20 cellular contexts compared by ENCODE assay signal in genomic region chr2:158411748-158412147, GRCh38. TPM values are rescaled to one million over a fixed set of nuclear protein-coding genes. Genes with fewer than 3 reads are reported as not detected.
DNase-seq lines count a peak whose midpoint lies in the region; ATAC-seq and TF ChIP-seq lines count a peak whose summit lies in the region.
"Had no signal": no experiment of that assay in that cellular context is flagged by ENCODE, and none has a peak within 500 bp of the region (broad histone marks: within the 10 kb centered on the region; RNA-seq: fewer than 3 reads in every experiment).

No MANE protein-coding gene starts in this region.

- H3K27ac ChIP-seq in HUES64 (ENCODE audit: low read depth, low read length) (peak overlapping the region; percentile 4; the same call in 1 of the 2 replicates), neuronal stem cell (replicated peaks; ENCODE audit: low read length) (no peak overlapping the region), tibial nerve (no peak overlapping the region)

- no peak overlapping the region for H2BK120ac ChIP-seq in neuronal stem cell (ENCODE audit: low read depth, low read length)

- no peak for DNase-seq in chondrocyte (ENCODE audit: low spot score)
- DNase-seq in neuronal stem cell (ENCODE audit: low spot score), result no peak
- no peak for DNase-seq in activated T-helper 2 cell treated with anti-CD3 and anti-CD28 coated beads, Interferon-gamma antibody, Interleukin-2, Interleukin-4, amounts not matched to agents 10 μg/mL and 5 μg/mL and 100 μg/mL, durations not matched to agents 14 hours and 24 hours and 36 hours (ENCODE audit: low spot score)
- no peak for DNase-seq in tibial nerve (ENCODE audit: low spot score in 2 of 2)
- no peak for DNase-seq in NOMO-1 treated with DMSO at 0.1 percent for 48 hours (lab: John Stamatoyannopoulos, UW; ENCODE audit: unreplicated experiment)
- DNase-seq: BE2C; DMS79; NCI-H1694; NCI-H2081; NCI-H2171; NCI-H345; NCI-H524; NCI-H774; NK-92 treated with Interleukin-12 subunit alpha and Interleukin-12 subunit beta, amount 100 ng/mL, for 24 hours; SIG-M5 had no signal

- no peaks in the 10 kb centered on the region for H3K36me3 ChIP-seq in HUES64 (ENCODE audit: insufficient read depth, low read length)
- H3K36me3 ChIP-seq in neuronal stem cell (replicated peaks in 1 of 2; ENCODE audit: control insufficient read depth in 2 of 2, insufficient read depth in 2 of 2, low read length in 2 of 2), result peaks cover 0 to 2% of the 10 kb centered on the region in 2 donors
- no peaks in the 10 kb centered on the region for H3K36me3 ChIP-seq in tibial nerve
- H3K36me3 ChIP-seq: BE2C had no signal

- TF ChIP-seq CTCF in chondrocyte (IDR thresholded peaks at IDR 0.05) (no peak), tibial nerve (IDR thresholded peaks at IDR 0.05) (no peak)

- no peak overlapping the region for H2BK12ac ChIP-seq in neuronal stem cell (ENCODE audit: low read length)

- no peak overlapping the region for H2BK15ac ChIP-seq in neuronal stem cell (ENCODE audit: low read length)

- H3K27me3 ChIP-seq in HUES64 (ENCODE audit: insufficient read depth, low read length) (no peaks in the 10 kb centered on the region), neuronal stem cell (ENCODE audit: control insufficient read depth in 3 of 3, insufficient read depth in 3 of 3, low read depth in 1 of 3, low read length in 3 of 3) (no peaks in the 10 kb centered on the region), tibial nerve (no peaks in the 10 kb centered on the region)
- H3K27me3 ChIP-seq: BE2C had no signal

- H3K23ac ChIP-seq in neuronal stem cell (ENCODE audit: low read depth, low read length, poor library complexity), result no peak overlapping the region

- H3K4me3 Mint-ChIP-seq in chondrocyte (ENCODE audit: unreplicated experiment), result no peak overlapping the region
- H3K4me3 Mint-ChIP-seq in activated T-helper 2 cell treated with anti-CD3 and anti-CD28 coated beads, Interferon-gamma antibody, Interleukin-2, Interleukin-4, amounts not matched to agents 10 μg/mL and 5 μg/mL and 100 μg/mL, durations not matched to agents 14 hours and 24 hours and 36 hours (ENCODE audit: low read depth), result no peak overlapping the region
- H3K4me3 Mint-ChIP-seq: IgD-negative memory B cell had no signal

- intact Hi-C loops in activated T-helper 2 cell treated with anti-CD3 and anti-CD28 coated beads, Interferon-gamma antibody, Interleukin-2, Interleukin-4, amounts not matched to agents 10 μg/mL and 5 μg/mL and 100 μg/mL, durations not matched to agents 14 hours and 24 hours and 36 hours (cut with micrococcal nuclease), result no loop called here

- H3K79me1 ChIP-seq in neuronal stem cell (ENCODE audit: low read depth, low read length), result no peaks in the 10 kb centered on the region

- H3K4me3 ChIP-seq in HUES64 (ENCODE audit: low read length), result no peak overlapping the region
- H3K4me3 ChIP-seq in neuronal stem cell (ENCODE audit: low read length in 2 of 2), result peak overlapping the region in 1 of 2 donors; percentile 31
- H3K4me3 ChIP-seq in tibial nerve, result no peak overlapping the region
- H3K4me3 ChIP-seq: GM12878 had no signal

- no peak overlapping the region for H2BK5ac ChIP-seq in neuronal stem cell (ENCODE audit: low read length)

- no peak overlapping the region for H4K8ac ChIP-seq in neuronal stem cell (ENCODE audit: low read depth, low read length)

- 0 out of 2 replicates have a peak overlapping the region, but pooled peaks have one; percentile 30 for H3K9ac ChIP-seq in HUES64 (ENCODE audit: low read depth, low read length)
- H3K9ac ChIP-seq in neuronal stem cell (ENCODE audit: low read depth, low read length, poor library complexity), result no peak overlapping the region

- ATAC-seq in HG02885 (IDR thresholded peaks at IDR 0.05; ENCODE audit: poor library complexity, unreplicated experiment), result no peak
- ATAC-seq: GM12878, Panc1 had no signal

- peak overlapping the region; percentile 69 for H3K27ac Mint-ChIP-seq in chondrocyte (ENCODE audit: unreplicated experiment)
- no peak overlapping the region for H3K27ac Mint-ChIP-seq in activated T-helper 2 cell treated with anti-CD3 and anti-CD28 coated beads, Interferon-gamma antibody, Interleukin-2, Interleukin-4, amounts not matched to agents 10 μg/mL and 5 μg/mL and 100 μg/mL, durations not matched to agents 14 hours and 24 hours and 36 hours

- no peak overlapping the region for H2AFZ ChIP-seq in neuronal stem cell (ENCODE audit: low read length)

- H3K27me3 Mint-ChIP-seq in chondrocyte (ENCODE audit: low read depth), result no peaks in the 10 kb centered on the region
- no peaks in the 10 kb centered on the region for H3K27me3 Mint-ChIP-seq in activated T-helper 2 cell treated with anti-CD3 and anti-CD28 coated beads, Interferon-gamma antibody, Interleukin-2, Interleukin-4, amounts not matched to agents 10 μg/mL and 5 μg/mL and 100 μg/mL, durations not matched to agents 14 hours and 24 hours and 36 hours (ENCODE audit: low read depth)

- H3K9me3 Mint-ChIP-seq in chondrocyte (ENCODE audit: low read depth), result peaks cover 45% of the 10 kb centered on the region
- peaks cover 11% of the 10 kb centered on the region for H3K9me3 Mint-ChIP-seq in activated T-helper 2 cell treated with anti-CD3 and anti-CD28 coated beads, Interferon-gamma antibody, Interleukin-2, Interleukin-4, amounts not matched to agents 10 μg/mL and 5 μg/mL and 100 μg/mL, durations not matched to agents 14 hours and 24 hours and 36 hours

- H3K18ac ChIP-seq in neuronal stem cell (ENCODE audit: low read length), result peak overlapping the region; percentile 65

- peaks cover 39% of the 10 kb centered on the region for H3K4me1 Mint-ChIP-seq in chondrocyte (ENCODE audit: low read depth)
- H3K4me1 Mint-ChIP-seq in activated T-helper 2 cell treated with anti-CD3 and anti-CD28 coated beads, Interferon-gamma antibody, Interleukin-2, Interleukin-4, amounts not matched to agents 10 μg/mL and 5 μg/mL and 100 μg/mL, durations not matched to agents 14 hours and 24 hours and 36 hours (ENCODE audit: low read depth), result no peaks in the 10 kb centered on the region
- H3K4me1 Mint-ChIP-seq: IgD-negative memory B cell had no signal

- TF ChIP-seq EP300 in tibial nerve (IDR thresholded peaks at IDR 0.05), result no peak

- H3K36me3 Mint-ChIP-seq in chondrocyte (ENCODE audit: low read depth), result peaks cover 20% of the 10 kb centered on the region
- H3K36me3 Mint-ChIP-seq in activated T-helper 2 cell treated with anti-CD3 and anti-CD28 coated beads, Interferon-gamma antibody, Interleukin-2, Interleukin-4, amounts not matched to agents 10 μg/mL and 5 μg/mL and 100 μg/mL, durations not matched to agents 14 hours and 24 hours and 36 hours (ENCODE audit: low read depth), result no peaks in the 10 kb centered on the region

- H3K4me1 ChIP-seq in HUES64 (ENCODE audit: insufficient read depth, low read length) (peaks cover 24% of the 10 kb centered on the region), neuronal stem cell (ENCODE audit: control insufficient read depth in 2 of 2, insufficient read depth in 1 of 2, low read depth in 1 of 2, low read length in 2 of 2) (peaks cover 0 to 3% of the 10 kb centered on the region in 2 donors), tibial nerve (no peaks in the 10 kb centered on the region)
- H3K4me1 ChIP-seq: BE2C had no signal

- H4K91ac ChIP-seq in neuronal stem cell (ENCODE audit: low read depth, low read length, poor library complexity), result no peak overlapping the region

- H3K4me2 ChIP-seq in neuronal stem cell (ENCODE audit: insufficient read depth, low read length, poor library complexity, severe bottlenecking), result no peak overlapping the region

- H3K4ac ChIP-seq in neuronal stem cell (ENCODE audit: low read length), result peak overlapping the region; percentile 98

- H3K14ac ChIP-seq in neuronal stem cell (ENCODE audit: low read length), result no peak overlapping the region

- H2AK5ac ChIP-seq in neuronal stem cell (ENCODE audit: low read depth, low read length), result peak overlapping the region; percentile 97

- TF ChIP-seq POLR2A in tibial nerve (IDR thresholded peaks at IDR 0.05), result no peak

- H3K9me3 ChIP-seq in HUES64 (ENCODE audit: insufficient read depth, low read depth, low read length), result peaks cover 9% of the 10 kb centered on the region
- peaks cover 0 to 4% of the 10 kb centered on the region in 2 donors for H3K9me3 ChIP-seq in neuronal stem cell (replicated peaks in 1 of 2; ENCODE audit: control insufficient read depth in 2 of 2, insufficient read depth in 1 of 2, low read depth in 1 of 2, low read length in 2 of 2)
- peaks cover 0 to 37% (median 2%) of the 10 kb centered on the region in 4 donors for H3K9me3 ChIP-seq in tibial nerve
- H3K9me3 ChIP-seq: BE2C had no signal

RNA-seq across cellular contexts. Expression of gene CCDC148, which starts 44.8 kb away (rescaled TPM):
- polyA plus RNA-seq in HUES64 (2013, experiment 1 of 2), result 0.50 TPM
- 1.4 TPM for polyA plus RNA-seq in HUES64 (2013, experiment 2 of 2)
- total RNA-seq in chondrocyte, result 0.52 to 1.5 TPM (median 1.4 TPM) in 3 replicates
- polyA plus RNA-seq in neuronal stem cell (2013, experiment 1 of 2), result 3.4 TPM
- 3.2 TPM for polyA plus RNA-seq in neuronal stem cell (2013, experiment 2 of 2)
- total RNA-seq in activated T-helper 2 cell treated with anti-CD3 and anti-CD28 coated beads, Interferon-gamma antibody, Interleukin-2, Interleukin-4, amounts not matched to agents 10 μg/mL and 5 μg/mL and 100 μg/mL, durations not matched to agents 14 hours and 24 hours and 36 hours, result not detected in 2 replicates
- 1 to 10 TPM in 3 of 4 donors, under 1 TPM in 1; 0.30 to 2.5 (median 1.9) TPM for total RNA-seq in tibial nerve
- total RNA-seq: GM12878 had no signal
- polyA plus RNA-seq: IgD-negative memory B cell had no signal

RNA-seq across cellular contexts. Expression of gene PKP4, which starts 45.0 kb away (rescaled TPM):
- polyA plus RNA-seq in HUES64 (2013, experiment 1 of 2), result 50.3 TPM
- polyA plus RNA-seq in HUES64 (2013, experiment 2 of 2), result 48.5 TPM
- total RNA-seq in chondrocyte, result 34.9 to 69.3 TPM (median 39.4 TPM) in 3 replicates
- polyA plus RNA-seq in neuronal stem cell (2013, experiment 1 of 2), result 54.8 TPM
- 52.6 TPM for polyA plus RNA-seq in neuronal stem cell (2013, experiment 2 of 2)
- 26.9 and 27.0 TPM in 2 replicates for total RNA-seq in activated T-helper 2 cell treated with anti-CD3 and anti-CD28 coated beads, Interferon-gamma antibody, Interleukin-2, Interleukin-4, amounts not matched to agents 10 μg/mL and 5 μg/mL and 100 μg/mL, durations not matched to agents 14 hours and 24 hours and 36 hours
- 100 to 1,000 TPM in 2 of 4 donors, 10 to 100 TPM in 2; 57.8 to 100 (median 92.0) TPM for total RNA-seq in tibial nerve
